In the genomic region with DNA sequence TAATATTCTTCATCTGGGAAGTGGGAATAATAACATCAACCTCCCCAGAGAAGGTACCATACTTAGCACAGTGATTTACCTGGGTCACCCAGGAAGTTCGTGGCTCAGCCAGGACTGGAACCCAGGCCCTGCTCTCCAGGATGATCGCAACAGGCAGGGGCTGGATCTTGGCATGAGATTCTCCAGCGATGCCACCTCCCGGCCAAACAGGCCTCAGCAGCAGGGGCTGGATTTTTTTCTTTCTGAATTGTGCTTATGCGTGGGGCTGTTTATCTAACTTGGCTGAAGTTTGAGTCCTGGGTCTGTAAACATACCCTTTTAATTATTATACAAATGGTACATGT, we compare ENCODE assay signal across 9 cellular contexts.
DNase-seq lines count a peak whose midpoint lies in the region; ATAC-seq and TF ChIP-seq lines count a peak whose summit lies in the region.
"Had no signal": no experiment of that assay in that cellular context is flagged by ENCODE, and none has a peak within 500 bp of the region (broad histone marks: within the 10 kb centered on the region; RNA-seq: fewer than 3 reads in every experiment).

No MANE protein-coding gene starts in this region.

- H3K79me2 ChIP-seq in SK-N-SH (ENCODE audit: insufficient read depth) = no peaks in the 10 kb centered on the region

- H3K4me2 ChIP-seq in SK-N-SH = no peak overlapping the region

- H4K20me1 ChIP-seq in SK-N-SH (ENCODE audit: insufficient read depth) = no peaks in the 10 kb centered on the region

- POLR2A ChIA-PET in SK-N-SH (lab: Yijun Ruan, JAX) = no interaction called here

- H3K27ac ChIP-seq in SK-N-SH (ENCODE audit: low read depth in 2 of 2, low read length in 1 of 2) (no peak overlapping the region), heart left ventricle (peak overlapping the region in 6 of 12 donors; percentile 10 to 84 (median 80)), thoracic aorta (peak overlapping the region in 1 of 2 donors; percentile 66)

- H3K9me3 ChIP-seq in SK-N-SH (no peaks in the 10 kb centered on the region), heart left ventricle (no peaks in the 10 kb centered on the region), thoracic aorta (no peaks in the 10 kb centered on the region)

- intact Hi-C loops in heart left ventricle (cut with DNase I) = loop anchor here in 7 of 10 donors (5.0 to 10.0 kb wide), 6 partner anchors 82 to 193 kb away; a partner anchor contains a TSS

- H3K4me3 ChIP-seq in SK-N-SH (ENCODE audit: low read depth in 2 of 2, low read length in 1 of 2) = no peak overlapping the region
- no peak overlapping the region for H3K4me3 ChIP-seq in heart left ventricle
- H3K4me3 ChIP-seq in thoracic aorta = no peak overlapping the region

- ATAC-seq in heart left ventricle (peak in 1 of 4 donors; percentile 11), thoracic aorta (ENCODE audit: insufficient number of reproducible peaks, low FRiP score, low read depth) (no peak), HG02759 (IDR thresholded peaks at IDR 0.05; ENCODE audit: unreplicated experiment) (no peak), HG03432 (IDR thresholded peaks at IDR 0.05; ENCODE audit: unreplicated experiment) (no peak), GM18505 (IDR thresholded peaks at IDR 0.05; ENCODE audit: unreplicated experiment) (no peak)

- H2AFZ ChIP-seq in SK-N-SH (ENCODE audit: low read depth) = no peak overlapping the region

- DNase-seq in DMS53 (lab: John Stamatoyannopoulos, UW) (peak; percentile 50), DMS53 treated with DMSO at 0.1 percent for 48 hours (lab: John Stamatoyannopoulos, UW; ENCODE audit: unreplicated experiment) (no peak), SK-N-SH (peak; percentile 81), heart left ventricle (no peak), thoracic aorta (ENCODE audit: low spot score) (no peak)
- DNase-seq: activated CD4-positive, alpha-beta memory T cell treated with anti-CD3 and anti-CD28 coated beads, Interleukin-2, amount 10 ng/mL, durations not matched to agents 7 days and 5 days had no signal

- H3K9ac ChIP-seq in SK-N-SH = no peak overlapping the region

- CTCF ChIA-PET in SK-N-SH (lab: Yijun Ruan, JAX) = interaction anchor here (0.7 to 5.9 kb wide), 3 partner anchors 135 to 265 kb away, joined by 3 to 41 read pairs (median 3); a partner anchor contains a TSS

- peaks cover 3% of the 10 kb centered on the region for H3F3A ChIP-seq in SK-N-SH (replicated peaks; ENCODE audit: insufficient read depth)

- no peaks in the 10 kb centered on the region for H3K27me3 ChIP-seq in SK-N-SH (ENCODE audit: insufficient read depth)
- no peaks in the 10 kb centered on the region for H3K27me3 ChIP-seq in heart left ventricle
- no peaks in the 10 kb centered on the region for H3K27me3 ChIP-seq in thoracic aorta (replicated peaks; ENCODE audit: insufficient read depth)

- peak; percentile 79 for TF ChIP-seq RAD21 in SK-N-SH (IDR thresholded peaks at IDR 0.05; ENCODE audit: low read length)

- WGBS in SK-N-SH (ENCODE audit: low lambda C conversion rate) = 56% methylated on average over 5 of the region's 5 CpGs
- WGBS in heart left ventricle, 4 donors = 51 to 58% (median 55%) methylated on average over 5 of the region's 5 CpGs

- TF ChIP-seq EP300 in SK-N-SH (IDR thresholded peaks at IDR 0.05; ENCODE audit: borderline replicate concordance in 1 of 2, low read depth in 1 of 2, low read length in 1 of 2) = no peak

- H3K9me2 ChIP-seq in SK-N-SH = no peaks in the 10 kb centered on the region

- TF ChIP-seq CTCF in SK-N-SH (IDR thresholded peaks at IDR 0.05) (peak; percentile 59), heart left ventricle (IDR thresholded peaks at IDR 0.05) (peak in 9 of 12 donors; percentile 11 to 46 (median 37)), thoracic aorta (IDR thresholded peaks at IDR 0.05) (peak; percentile 41)

- H3K4me1 ChIP-seq in SK-N-SH (ENCODE audit: control insufficient read depth in 1 of 2, insufficient read depth in 2 of 2, low read depth in 1 of 2, low read length in 1 of 2) (peaks cover 3 to 20% of the 10 kb centered on the region in 2 experiments; a peak in 1 of 4 replicates), heart left ventricle (peaks cover 9 to 70% (median 22%) of the 10 kb centered on the region in 12 donors), thoracic aorta (ENCODE audit: control insufficient read depth in 1 of 2, low read depth in 2 of 2) (peaks cover 46 to 55% of the 10 kb centered on the region in 2 donors)

- TF ChIP-seq POLR2A in heart left ventricle (IDR thresholded peaks at IDR 0.05) (no peak), GM18505 (IDR thresholded peaks at IDR 0.05; ENCODE audit: borderline replicate concordance, extremely low read depth, insufficient read depth, insufficient read length) (no peak)

- H3K36me3 ChIP-seq in SK-N-SH (replicated peaks in 1 of 2; ENCODE audit: control insufficient read depth in 1 of 2, insufficient read depth in 2 of 2, low read length in 1 of 2) (no peaks in the 10 kb centered on the region), heart left ventricle (no peaks in the 10 kb centered on the region), thoracic aorta (no peaks in the 10 kb centered on the region)

TF ChIP-seq in SK-N-SH, 30 proteins besides CTCF, POLR2A, EP300 and RAD21:
- TF ChIP-seq TEAD4 (IDR thresholded peaks at IDR 0.05; ENCODE audit: borderline replicate concordance, insufficient read depth) (no peak), MXI1 (IDR thresholded peaks at IDR 0.05; ENCODE audit: low read depth, low read length) (no peak), POLR2AphosphoS5 (IDR thresholded peaks at IDR 0.05; ENCODE audit: low read depth, low read length) (no peak), MEF2A (IDR thresholded peaks at IDR 0.05; ENCODE audit: borderline replicate concordance, low read depth) (no peak), RXRA (IDR thresholded peaks at IDR 0.05; ENCODE audit: borderline replicate concordance, low read depth) (no peak), SMC3 (IDR thresholded peaks at IDR 0.05; ENCODE audit: low read depth, low read length) (peak; percentile 89), FOXM1 (IDR thresholded peaks at IDR 0.05; ENCODE audit: low read depth) (no peak), NFIC (IDR thresholded peaks at IDR 0.05; ENCODE audit: borderline replicate concordance) (peak; percentile 28; the same call in 1 of the 2 replicates), YY1 (IDR thresholded peaks at IDR 0.05; ENCODE audit: low read depth) (no peak)
- TF ChIP-seq, protein P1, sequence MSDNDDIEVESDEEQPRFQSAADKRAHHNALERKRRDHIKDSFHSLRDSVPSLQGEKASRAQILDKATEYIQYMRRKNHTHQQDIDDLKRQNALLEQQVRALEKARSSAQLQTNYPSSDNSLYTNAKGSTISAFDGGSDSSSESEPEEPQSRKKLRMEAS (IDR thresholded peaks at IDR 0.05; ENCODE audit: low read depth) = no peak
- TF ChIP-seq, protein P2, sequence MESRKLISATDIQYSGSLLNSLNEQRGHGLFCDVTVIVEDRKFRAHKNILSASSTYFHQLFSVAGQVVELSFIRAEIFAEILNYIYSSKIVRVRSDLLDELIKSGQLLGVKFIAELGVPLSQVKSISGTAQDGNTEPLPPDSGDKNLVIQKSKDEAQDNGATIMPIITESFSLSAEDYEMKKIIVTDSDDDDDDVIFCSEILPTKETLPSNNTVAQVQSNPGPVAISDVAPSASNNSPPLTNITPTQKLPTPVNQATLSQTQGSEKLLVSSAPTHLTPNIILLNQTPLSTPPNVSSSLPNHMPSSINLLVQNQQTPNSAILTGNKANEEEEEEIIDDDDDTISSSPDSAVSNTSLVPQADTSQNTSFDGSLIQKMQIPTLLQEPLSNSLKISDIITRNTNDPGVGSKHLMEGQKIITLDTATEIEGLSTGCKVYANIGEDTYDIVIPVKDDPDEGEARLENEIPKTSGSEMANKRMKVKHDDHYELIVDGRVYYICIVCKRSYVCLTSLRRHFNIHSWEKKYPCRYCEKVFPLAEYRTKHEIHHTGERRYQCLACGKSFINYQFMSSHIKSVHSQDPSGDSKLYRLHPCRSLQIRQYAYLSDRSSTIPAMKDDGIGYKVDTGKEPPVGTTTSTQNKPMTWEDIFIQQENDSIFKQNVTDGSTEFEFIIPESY (IDR thresholded peaks at IDR 0.05; ENCODE audit: borderline replicate concordance, low read depth) = no peak

Comparison
In these comparisons a context has a peak if more than half of its experiments do, and no peak if none do; other contexts are left out.
1. DNase-seq: peak in DMS53 (single experiment) and SK-N-SH (single experiment); none in DMS53 treated with DMSO at 0.1 percent for 48 hours (single experiment), heart left ventricle (0 of 5) and thoracic aorta (single experiment).
2. Peak in every context shown above with its lines, with median percentiles within 50 percentile points of each other: CTCF ChIP-seq.